In the genomic region with DNA sequence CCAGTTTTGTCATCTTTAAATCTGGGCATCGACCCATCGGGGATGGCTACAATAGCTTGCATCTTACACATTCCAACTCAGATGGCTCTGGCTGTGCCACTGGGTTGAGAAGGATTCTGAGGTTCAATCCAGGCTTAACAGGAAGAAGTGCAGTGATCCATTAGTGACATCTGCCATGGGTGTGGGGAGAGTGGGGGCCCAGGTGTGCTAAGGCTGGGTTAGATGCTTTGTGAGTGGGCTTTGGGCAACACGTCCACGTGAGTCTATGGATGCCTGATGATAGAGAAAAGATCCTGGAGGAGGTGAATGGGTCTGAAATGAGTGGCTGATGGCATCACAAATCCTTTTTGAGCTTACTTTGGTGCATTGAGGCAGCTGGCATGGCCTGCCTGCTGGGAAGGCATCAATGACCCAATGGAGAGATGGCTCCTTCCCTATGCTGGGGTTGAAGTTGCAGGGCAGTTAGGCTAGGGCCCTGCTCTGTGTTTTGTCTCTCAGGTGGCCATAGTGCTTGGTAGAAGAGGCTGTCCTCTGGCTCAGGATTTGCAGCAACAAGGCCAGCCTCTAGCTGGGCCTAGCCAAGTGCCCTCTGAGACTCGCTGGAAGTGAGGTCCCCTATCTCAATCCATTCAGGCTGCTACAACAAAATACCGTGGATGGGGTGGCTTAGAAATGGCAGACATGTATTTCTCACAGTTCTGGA, we compare ENCODE assay signal across 1 cellular context.
TF ChIP-seq lines count a peak whose summit lies in the region.

No MANE protein-coding gene starts in this region.

TF ChIP-seq in IMR-90, 13 proteins besides CTCF, POLR2A, EP300 and RAD21 (continued from another document):
- TF ChIP-seq, protein P1, sequence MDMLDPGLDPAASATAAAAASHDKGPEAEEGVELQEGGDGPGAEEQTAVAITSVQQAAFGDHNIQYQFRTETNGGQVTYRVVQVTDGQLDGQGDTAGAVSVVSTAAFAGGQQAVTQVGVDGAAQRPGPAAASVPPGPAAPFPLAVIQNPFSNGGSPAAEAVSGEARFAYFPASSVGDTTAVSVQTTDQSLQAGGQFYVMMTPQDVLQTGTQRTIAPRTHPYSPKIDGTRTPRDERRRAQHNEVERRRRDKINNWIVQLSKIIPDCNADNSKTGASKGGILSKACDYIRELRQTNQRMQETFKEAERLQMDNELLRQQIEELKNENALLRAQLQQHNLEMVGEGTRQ (IDR thresholded peaks at IDR 0.05; ENCODE audit: low read depth, low read length): no peak
- TF ChIP-seq SMC3 (IDR thresholded peaks at IDR 0.05; ENCODE audit: low read depth, low read length) (no peak), RFX5 (IDR thresholded peaks at IDR 0.05; ENCODE audit: low read depth, low read length) (no peak), FOS (IDR thresholded peaks at IDR 0.05; ENCODE audit: low read depth, low read length) (no peak), RCOR1 (IDR thresholded peaks at IDR 0.05; ENCODE audit: insufficient replicate concordance, low read length) (no peak), CHD1 (IDR thresholded peaks at IDR 0.05; ENCODE audit: low read depth, low read length) (no peak), NFE2L2 (IDR thresholded peaks at IDR 0.05; ENCODE audit: low read depth, low read length) (no peak), MXI1 (IDR thresholded peaks at IDR 0.05; ENCODE audit: borderline replicate concordance, low read depth, low read length) (no peak)
TF ChIP-seq in IMR-90: peak in this region for 0.
